1 cellular context compared by ENCODE assay signal in the genomic region with DNA sequence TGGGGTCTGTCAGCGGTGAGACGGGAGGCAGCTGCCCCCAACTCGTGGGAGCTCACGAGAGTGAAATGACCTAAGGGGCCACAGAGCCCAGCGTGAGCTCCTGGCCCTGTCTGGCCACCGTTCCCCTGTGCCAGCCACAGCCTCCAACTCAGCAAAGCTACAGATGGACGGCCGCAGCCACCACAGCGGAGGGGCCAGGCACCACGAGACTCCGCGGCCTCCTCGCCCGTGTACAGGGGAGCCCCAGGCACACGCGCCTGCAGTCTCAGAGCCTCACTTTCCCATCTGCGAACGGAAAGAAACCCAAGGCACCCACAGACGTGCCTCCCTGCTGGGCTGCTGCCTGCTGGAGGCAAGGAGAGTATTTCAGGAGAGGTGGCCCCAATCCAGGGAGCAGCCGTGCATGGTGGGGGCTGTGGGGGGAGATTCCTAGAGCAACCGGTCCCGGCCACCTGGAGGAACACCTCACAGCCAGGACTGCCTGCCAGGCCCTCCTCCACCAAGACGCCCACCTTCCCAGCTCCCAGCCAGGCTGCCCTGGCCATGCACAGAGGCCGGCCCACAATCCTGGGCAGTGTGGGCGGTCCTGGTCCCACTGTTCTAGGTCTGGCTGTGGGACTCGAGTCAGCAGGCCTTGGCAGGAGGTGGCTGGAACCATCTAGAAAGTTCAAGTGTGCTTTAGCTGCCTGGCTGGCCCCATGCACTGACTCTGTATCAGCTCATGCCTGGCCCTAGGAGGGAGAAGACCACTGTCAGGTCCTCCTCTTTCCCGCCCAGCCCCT.
TF ChIP-seq lines count a peak whose summit lies in the region.

No MANE protein-coding gene starts in this region.

TF ChIP-seq in H1, 55 proteins besides CTCF, POLR2A, EP300 and RAD21:
- TF ChIP-seq POLR2AphosphoS5 (IDR thresholded peaks at IDR 0.05; ENCODE audit: low read depth, low read length): 0 out of 2 replicates have a peak, but pooled peaks have one; percentile 14
- no peak for TF ChIP-seq RXRA (IDR thresholded peaks at IDR 0.05; ENCODE audit: insufficient read depth, low read depth, low read length)
